ENCODE assay signal across 12 cellular contexts in the genomic region with DNA sequence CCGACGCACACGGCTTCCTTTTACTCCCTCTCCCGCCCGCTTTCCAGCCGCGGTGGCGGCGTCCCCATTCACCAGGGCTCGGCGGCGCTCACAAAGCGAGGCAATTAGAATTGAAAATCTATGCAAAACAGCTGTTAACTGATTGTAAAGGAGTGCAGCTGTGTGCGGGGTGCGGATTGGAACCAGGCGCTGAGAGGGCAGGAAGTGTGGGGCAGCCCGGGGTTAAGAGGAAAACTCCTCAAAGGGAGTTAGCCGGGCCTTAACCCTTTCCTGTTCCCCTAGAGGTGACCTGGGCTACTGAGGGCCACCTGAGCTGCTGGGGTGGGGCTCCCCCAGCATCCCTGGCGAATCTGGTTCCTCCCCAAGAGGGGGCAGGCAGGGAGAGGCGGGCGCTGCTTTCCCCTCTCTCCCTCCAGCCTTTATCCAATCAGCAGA. TPM values are rescaled to one million over a fixed set of nuclear protein-coding genes. Genes with fewer than 3 reads are reported as not detected.
DNase-seq lines count a peak whose midpoint lies in the region; ATAC-seq and TF ChIP-seq lines count a peak whose summit lies in the region.
"Had no signal": no experiment of that assay in that cellular context is flagged by ENCODE, and none has a peak within 500 bp of the region (broad histone marks: within the 10 kb centered on the region; RNA-seq: fewer than 3 reads in every experiment).

No MANE protein-coding gene starts in this region.

- no peaks in the 10 kb centered on the region for H3K36me3 ChIP-seq in brain microvascular endothelial cell (replicated peaks)
- H3K36me3 ChIP-seq: adrenal gland, ovary had no signal

- H3K4me1 Mint-ChIP-seq in neural crest cell = peaks cover 71% of the 10 kb centered on the region

- H3K9me3 Mint-ChIP-seq in neural crest cell = no peaks in the 10 kb centered on the region

- H3K27me3 Mint-ChIP-seq in neural crest cell (ENCODE audit: low read depth) = peaks cover 28% of the 10 kb centered on the region

- no peaks in the 10 kb centered on the region for H3K27me3 ChIP-seq in brain microvascular endothelial cell (replicated peaks)
- H3K27me3 ChIP-seq: adrenal gland, ovary had no signal

- peak; percentile 33 for TF ChIP-seq CTCF in brain microvascular endothelial cell (IDR thresholded peaks at IDR 0.05; ENCODE audit: low read depth, low read length, missing control alignments)
- peak; percentile 52 for TF ChIP-seq CTCF in neural crest cell (conservative IDR thresholded peaks at IDR 0.05)
- TF ChIP-seq CTCF in GM13977 (IDR thresholded peaks at IDR 0.05; ENCODE audit: extremely low read depth, insufficient read depth, missing control alignments) = no peak

- no peak overlapping the region for H3K27ac ChIP-seq in brain microvascular endothelial cell
- H3K27ac ChIP-seq: adrenal gland, ovary had no signal

- no peak overlapping the region for H3K27ac Mint-ChIP-seq in neural crest cell (ENCODE audit: unreplicated experiment)

- no peak overlapping the region for H3K4me3 ChIP-seq in brain microvascular endothelial cell (ENCODE audit: low read depth, low read length)
- H3K4me3 ChIP-seq: adrenal gland, ovary had no signal

- no peak for ATAC-seq in GM18511 (IDR thresholded peaks at IDR 0.05; ENCODE audit: unreplicated experiment)
- ATAC-seq in HG03135 (IDR thresholded peaks at IDR 0.05; ENCODE audit: unreplicated experiment) = no peak

- peak overlapping the region; percentile 66 for H3K4me3 Mint-ChIP-seq in neural crest cell

- DNase-seq in GF-D8 (lab: John Stamatoyannopoulos, UW) (peak; percentile 45), MV-4-11 (lab: John Stamatoyannopoulos, UW) (peak; percentile 35), brain microvascular endothelial cell (no peak), neural crest cell (ENCODE audit: low read depth, low spot score) (peak; percentile 60), GM13977 (ENCODE audit: low spot score) (no peak), iPS-NIHi11 (ENCODE audit: low spot score) (no peak)
- DNase-seq: adrenal gland, NCI-H187, ovary, T1000 had no signal

- no peaks in the 10 kb centered on the region for H3K36me3 Mint-ChIP-seq in neural crest cell (ENCODE audit: low read depth)

- in situ Hi-C loops in brain microvascular endothelial cell (cut with HindIII; ENCODE audit: low pct_ligation_motif_present, low sequenced_read_pairs) = no loop called here
- in situ Hi-C loops in GM13977 (cut with MboI; ENCODE audit: low pct_unique_long_range_greater_than_20kb, low sequenced_read_pairs, unreplicated experiment) = loop anchor here (10.0 kb wide), 2 partner anchors 53 to 113 kb away; no protein-coding TSS in a partner anchor

RNA-seq across cellular contexts. Expression of gene GSE1, which starts 5.8 kb away (rescaled TPM):
- 26.7 and 27.3 TPM in 2 replicates for total RNA-seq in neural crest cell

Comparison
In these comparisons a context has a peak if more than half of its experiments do, and no peak if none do; other contexts are left out.
1. DNase-seq: peak in GF-D8 (single experiment), MV-4-11 (single experiment) and neural crest cell (single experiment); none in brain microvascular endothelial cell (single experiment), GM13977 (single experiment) and iPS-NIHi11 (single experiment).